Comparison of ENCODE assay signal across 18 cellular contexts in the genomic region with DNA sequence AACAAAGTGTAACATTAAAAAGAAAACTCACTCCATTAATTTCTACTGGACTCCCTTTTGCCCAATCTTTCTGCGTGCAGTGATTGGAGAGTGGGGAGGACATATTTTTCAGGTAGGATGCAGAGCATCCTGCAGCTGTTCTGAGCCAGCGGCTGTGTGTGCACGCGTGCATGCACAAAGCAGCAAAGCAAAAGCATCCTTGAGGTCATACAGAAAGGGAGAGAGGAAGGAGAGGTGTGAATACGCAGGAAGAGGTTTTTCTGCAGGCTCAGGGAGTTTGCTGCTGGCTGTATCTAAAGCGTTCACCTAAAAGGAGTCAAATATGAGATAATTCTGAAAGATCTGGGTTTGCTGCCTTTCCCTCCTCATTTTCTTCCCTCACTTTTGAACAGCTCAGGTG.
DNase-seq lines count a peak whose midpoint lies in the region; ATAC-seq lines count a peak whose summit lies in the region.
"Had no signal": no experiment of that assay in that cellular context is flagged by ENCODE, and none has a peak within 500 bp of the region (broad histone marks: within the 10 kb centered on the region; RNA-seq: fewer than 3 reads in every experiment).

No MANE protein-coding gene starts in this region.

- H3K4me3 Mint-ChIP-seq in activated CD4-positive, alpha-beta T cell treated with anti-CD3 and anti-CD28 coated beads, Interleukin-2, amount 10 ng/mL, durations not matched to agents 7 days and 5 days, result no peak overlapping the region
- peak overlapping the region; percentile 79 for H3K4me3 Mint-ChIP-seq in activated naive CD8-positive, alpha-beta T cell
- H3K4me3 Mint-ChIP-seq: endodermal cell, WTC11 had no signal

- H3K36me3 Mint-ChIP-seq in activated CD4-positive, alpha-beta T cell treated with anti-CD3 and anti-CD28 coated beads, Interleukin-2, amount 10 ng/mL, durations not matched to agents 7 days and 5 days (ENCODE audit: low read depth), result peaks cover 32% of the 10 kb centered on the region
- H3K36me3 Mint-ChIP-seq in activated naive CD8-positive, alpha-beta T cell, result peaks cover 16% of the 10 kb centered on the region

- H3K4me1 Mint-ChIP-seq in activated CD4-positive, alpha-beta T cell treated with anti-CD3 and anti-CD28 coated beads, Interleukin-2, amount 10 ng/mL, durations not matched to agents 7 days and 5 days, result peaks cover 40% of the 10 kb centered on the region
- peaks cover 55% of the 10 kb centered on the region for H3K4me1 Mint-ChIP-seq in activated naive CD8-positive, alpha-beta T cell (ENCODE audit: low read depth)

- POLR2A ChIA-PET in activated CD4-positive, alpha-beta T cell treated with anti-CD3 and anti-CD28 coated beads, Interleukin-2, amount 10 ng/mL, durations not matched to agents 7 days and 5 days (lab: Charles Lee), result interaction anchor here (1.2 kb wide), 1 partner anchor 157 kb away, joined by 6 read pairs; the partner anchor contains the start of gene IRF4

- ATAC-seq in left lobe of liver, result no peak
- ATAC-seq: sciatic nerve, WTC11 had no signal

- no peaks in the 10 kb centered on the region for H3K27me3 Mint-ChIP-seq in activated CD4-positive, alpha-beta T cell treated with anti-CD3 and anti-CD28 coated beads, Interleukin-2, amount 10 ng/mL, durations not matched to agents 7 days and 5 days
- no peaks in the 10 kb centered on the region for H3K27me3 Mint-ChIP-seq in activated naive CD8-positive, alpha-beta T cell

- DNase-seq in activated T-cell treated with anti-CD3 and anti-CD28 coated beads for 48 hours (ENCODE audit: low read depth), result peak; percentile 47
- DNase-seq in activated T-cell treated with anti-CD3 and anti-CD28 coated beads, Interleukin-2, amount 50 U/mL, for 1 hour, result no peak
- DNase-seq in activated CD4-positive, alpha-beta T cell treated with anti-CD3 and anti-CD28 coated beads, Interleukin-2, amount 10 ng/mL, durations not matched to agents 7 days and 5 days, result peak; percentile 60
- peak; percentile 59 for DNase-seq in stimulated activated CD8-positive, alpha-beta memory T cell treated with anti-CD3 and anti-CD28 coated beads, Interleukin-4, amount 100 ng/mL, for 48 hours
- no peak for DNase-seq in NCI-H69 (lab: John Stamatoyannopoulos, UW)
- DNase-seq in T1000 (lab: John Stamatoyannopoulos, UW), result no peak
- DNase-seq in left lobe of liver (ENCODE audit: low spot score), result no peak
- DNase-seq: C1 segment of cervical spinal cord, endodermal cell, GOT3, NCI-H1436 treated with DMSO at 0.1 percent for 48 hours, NCI-H2171, NCI-H748 treated with DMSO at 0.1 percent for 48 hours, ovary, SHP77 treated with DMSO at 0.1 percent for 48 hours had no signal

- CTCF ChIA-PET in activated CD4-positive, alpha-beta T cell treated with anti-CD3 and anti-CD28 coated beads, Interleukin-2, amount 10 ng/mL, durations not matched to agents 7 days and 5 days (lab: Charles Lee), result interaction anchor here (0.9 to 1.5 kb wide), 4 partner anchors 11 to 146 kb away, joined by 3 to 4 read pairs (median 3); no protein-coding TSS in a partner anchor

- peaks cover 2% of the 10 kb centered on the region for H3K9me3 Mint-ChIP-seq in activated CD4-positive, alpha-beta T cell treated with anti-CD3 and anti-CD28 coated beads, Interleukin-2, amount 10 ng/mL, durations not matched to agents 7 days and 5 days
- H3K9me3 Mint-ChIP-seq in activated naive CD8-positive, alpha-beta T cell (ENCODE audit: low read depth), result no peaks in the 10 kb centered on the region
- H3K9me3 Mint-ChIP-seq: endodermal cell, WTC11 had no signal

- peak overlapping the region; percentile 75 for H3K27ac Mint-ChIP-seq in activated CD4-positive, alpha-beta T cell treated with anti-CD3 and anti-CD28 coated beads, Interleukin-2, amount 10 ng/mL, durations not matched to agents 7 days and 5 days
- H3K27ac Mint-ChIP-seq in activated naive CD8-positive, alpha-beta T cell, result peak overlapping the region; percentile 97
- H3K27ac Mint-ChIP-seq: endodermal cell, WTC11 had no signal

Comparison
In these comparisons a context has a peak if more than half of its experiments do, and no peak if none do; other contexts are left out.
1. DNase-seq: peak in activated T-cell treated with anti-CD3 and anti-CD28 coated beads for 48 hours (single experiment), activated CD4-positive, alpha-beta T cell treated with anti-CD3 and anti-CD28 coated beads, Interleukin-2, amount 10 ng/mL, durations not matched to agents 7 days and 5 days (single experiment) and stimulated activated CD8-positive, alpha-beta memory T cell treated with anti-CD3 and anti-CD28 coated beads, Interleukin-4, amount 100 ng/mL, for 48 hours (single experiment); none in activated T-cell treated with anti-CD3 and anti-CD28 coated beads, Interleukin-2, amount 50 U/mL, for 1 hour (single experiment), NCI-H69 (single experiment), T1000 (single experiment) and left lobe of liver (single experiment).